16 cellular contexts compared by ENCODE assay signal in the genomic region with DNA sequence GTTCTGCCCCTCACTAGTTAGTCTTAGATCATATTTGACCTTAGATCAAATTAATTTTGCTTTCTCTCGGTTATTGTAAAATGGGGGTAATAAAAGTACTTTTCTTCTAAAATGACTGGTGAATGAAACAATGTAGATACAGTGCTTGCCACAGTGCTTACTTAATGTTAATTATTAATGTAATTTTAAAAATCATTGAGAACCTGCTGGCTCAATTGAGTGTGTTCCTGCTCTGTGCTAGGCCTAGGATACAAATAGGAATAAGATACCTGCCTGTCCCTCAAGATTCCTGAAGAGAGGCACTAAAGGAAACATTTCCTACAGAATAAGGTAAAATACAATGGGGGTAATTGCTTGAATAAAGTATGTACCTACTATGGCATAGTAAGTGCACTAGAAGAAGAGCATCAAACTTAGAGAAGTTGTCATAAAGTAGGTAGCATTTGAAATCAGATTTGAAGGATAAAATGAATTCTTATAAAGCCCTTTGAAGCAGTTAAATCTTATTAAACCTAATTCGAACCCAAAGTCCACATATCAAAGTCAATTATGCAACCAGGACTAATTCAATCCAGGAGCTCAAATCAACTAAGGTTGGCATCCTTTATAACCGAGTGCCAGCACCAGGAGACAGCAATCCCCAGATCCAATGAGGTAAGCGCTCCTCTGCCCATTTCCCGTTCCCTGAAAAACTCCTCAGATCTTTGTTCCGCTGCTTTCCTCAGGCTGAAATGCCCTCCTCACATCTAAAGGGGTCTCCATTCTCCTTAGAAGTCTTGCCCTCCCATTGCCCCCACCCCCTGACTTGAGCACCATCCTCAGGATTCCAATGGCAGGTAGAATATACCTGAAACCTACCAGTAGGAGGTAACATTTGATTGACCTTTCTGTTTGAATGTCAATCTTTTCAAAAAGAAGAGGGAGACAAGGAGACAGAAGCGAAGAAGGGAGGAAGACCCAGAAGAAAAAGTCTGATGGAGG. TPM values are rescaled to one million over a fixed set of nuclear protein-coding genes. Genes with fewer than 3 reads are reported as not detected.
A peak's percentile ranks its signal among the peaks of the same experiment; 100 is the strongest.
DNase-seq lines count a peak whose midpoint lies in the region; ATAC-seq and TF ChIP-seq lines count a peak whose summit lies in the region.
"Had no signal": no experiment of that assay in that cellular context is flagged by ENCODE, and none has a peak within 500 bp of the region (broad histone marks: within the 10 kb centered on the region; RNA-seq: fewer than 3 reads in every experiment).

No MANE protein-coding gene starts in this region.

- no peak overlapping the region for H3K4me2 ChIP-seq in PC-3 (ENCODE audit: low read length)
- peak overlapping the region; percentile 38 for H3K4me2 ChIP-seq in hepatocyte

- H3K4me1 ChIP-seq in Caco-2 (peaks cover 16% of the 10 kb centered on the region), PC-3 (ENCODE audit: insufficient read depth, low read length) (peaks cover 14% of the 10 kb centered on the region), hepatocyte (ENCODE audit: insufficient read depth) (peaks cover 9% of the 10 kb centered on the region)
- H3K4me1 ChIP-seq: BE2C had no signal

- H4K20me1 ChIP-seq in PC-3 (ENCODE audit: low read length) = peaks cover 23% of the 10 kb centered on the region
- H4K20me1 ChIP-seq in hepatocyte (ENCODE audit: insufficient read depth, poor library complexity, severe bottlenecking) = peaks cover 25% of the 10 kb centered on the region

- CTCF ChIA-PET in Caco-2 (lab: Charles Lee) (interaction anchor here (1.0 kb wide), 1 partner anchor 42 kb away, joined by 3 read pairs; no protein-coding TSS in a partner anchor), PC-3 (lab: Charles Lee) (no interaction called here)

- H3K4me3 ChIP-seq in Caco-2 (ENCODE audit: low read depth, low read length) = no peak overlapping the region
- no peak overlapping the region for H3K4me3 ChIP-seq in PC-3 (ENCODE audit: low read length)
- H3K4me3 ChIP-seq in hepatocyte = no peak overlapping the region

- no peaks in the 10 kb centered on the region for H3F3A ChIP-seq in PC-3 (ENCODE audit: low read length, unreplicated experiment)

- BruUV-seq in Caco-2 (replicated peaks; lab: Mats Ljungman, UMichigan) (no TSS peak), PC-3 (replicated peaks; lab: Mats Ljungman, UMichigan) (no TSS peak)

- POLR2A ChIA-PET in Caco-2 (lab: Charles Lee) = no interaction called here
- POLR2A ChIA-PET in PC-3 (lab: Charles Lee; ENCODE audit: unreplicated experiment) = no interaction called here

- H3K9me3 Mint-ChIP-seq in Caco-2 (ENCODE audit: unreplicated experiment) = no peaks in the 10 kb centered on the region
- no peaks in the 10 kb centered on the region for H3K9me3 Mint-ChIP-seq in nephron
- H3K9me3 Mint-ChIP-seq: CD8-positive, alpha-beta T cell had no signal

- H3K4me3 Mint-ChIP-seq in Caco-2 (ENCODE audit: unreplicated experiment) (no peak overlapping the region), nephron (peak overlapping the region; percentile 41 to 65 (median 48))

- intact Hi-C loops in Caco-2 (cut with micrococcal nuclease; ENCODE audit: unreplicated experiment) = loop anchor here (10.0 kb wide), 1 partner anchor 143 kb away; a partner anchor contains a TSS
- intact Hi-C loops in PC-3 (cut with micrococcal nuclease) = loop anchor here (2.0 to 10.0 kb wide), 4 partner anchors 25 to 430 kb away; a partner anchor contains a TSS

- H3K36me3 Mint-ChIP-seq in Caco-2 (ENCODE audit: insufficient read depth, unreplicated experiment) (peaks cover 30% of the 10 kb centered on the region), nephron (ENCODE audit: low read depth) (peaks cover 7% of the 10 kb centered on the region)

- H3K9me2 ChIP-seq in PC-3 (replicated peaks; ENCODE audit: low read length) (no peaks in the 10 kb centered on the region), hepatocyte (replicated peaks; ENCODE audit: insufficient read depth) (no peaks in the 10 kb centered on the region)

- no peak overlapping the region for H2AFZ ChIP-seq in PC-3 (ENCODE audit: low read length)
- H2AFZ ChIP-seq in hepatocyte = no peak overlapping the region

- H3K27me3 Mint-ChIP-seq in Caco-2 (ENCODE audit: insufficient read depth, unreplicated experiment) (no peaks in the 10 kb centered on the region), nephron (ENCODE audit: low read depth) (no peaks in the 10 kb centered on the region)

- H3K9me3 ChIP-seq in Caco-2 = no peaks in the 10 kb centered on the region
- H3K9me3 ChIP-seq in PC-3 (ENCODE audit: low read length) = no peaks in the 10 kb centered on the region
- no peaks in the 10 kb centered on the region for H3K9me3 ChIP-seq in hepatocyte (ENCODE audit: low read depth)
- H3K9me3 ChIP-seq: BE2C had no signal

- H3K27ac Mint-ChIP-seq in Caco-2 (ENCODE audit: unreplicated experiment) (peak overlapping the region; percentile 12), nephron (peak overlapping the region in 2 of 3 experiments; percentile 34 to 44)
- H3K27ac Mint-ChIP-seq: CD8-positive, alpha-beta T cell had no signal

- ATAC-seq in PC-3 = no peak
- ATAC-seq: CD8-positive, alpha-beta T cell had no signal

- H3K79me2 ChIP-seq in PC-3 (ENCODE audit: low read length) (peaks cover 31% of the 10 kb centered on the region), hepatocyte (peaks cover 28% of the 10 kb centered on the region)

- TF ChIP-seq CTCF in Caco-2 (IDR thresholded peaks at IDR 0.05; ENCODE audit: insufficient read depth in 1 of 2, low read depth in 1 of 2, low read length in 1 of 2, severe bottlenecking in 1 of 2, unreplicated experiment in 1 of 2) (no peak), PC-3 (conservative IDR thresholded peaks at IDR 0.05; ENCODE audit: low read depth, low read length) (peak; percentile 25), hepatocyte (IDR thresholded peaks at IDR 0.05; ENCODE audit: poor library complexity) (no peak), nephron (IDR thresholded peaks at IDR 0.05; ENCODE audit: unreplicated experiment in 3 of 3) (no peak)

- 83% methylated on average over 7 of the region's 7 CpGs for WGBS in hepatocyte (ENCODE audit: low lambda C conversion rate, missing lambda C conversion rate)

- H3K4me1 Mint-ChIP-seq in Caco-2 (ENCODE audit: low read depth, unreplicated experiment) = peaks cover 22% of the 10 kb centered on the region
- H3K4me1 Mint-ChIP-seq in nephron = peaks cover 15% of the 10 kb centered on the region

- H3K27me3 ChIP-seq in Caco-2 (replicated peaks; ENCODE audit: control insufficient read depth, insufficient read depth, low read length) (no peaks in the 10 kb centered on the region), PC-3 (ENCODE audit: low read length) (no peaks in the 10 kb centered on the region), hepatocyte (no peaks in the 10 kb centered on the region)
- H3K27me3 ChIP-seq: BE2C had no signal

- H3K27ac ChIP-seq in PC-3 (ENCODE audit: low read length) (no peak overlapping the region), hepatocyte (peak overlapping the region; percentile 33)

- H3K36me3 ChIP-seq in Caco-2 (ENCODE audit: control insufficient read depth, insufficient read depth, low read length) = no peaks in the 10 kb centered on the region
- no peaks in the 10 kb centered on the region; the same call in 1 of the 2 replicates for H3K36me3 ChIP-seq in PC-3 (ENCODE audit: low read depth, low read length)
- no peaks in the 10 kb centered on the region for H3K36me3 ChIP-seq in hepatocyte (replicated peaks; ENCODE audit: insufficient read depth, low read depth)

- H3K9ac ChIP-seq in PC-3 (ENCODE audit: low read length) = no peak overlapping the region

- no peak for DNase-seq in Caco-2
- peak; percentile 15 for DNase-seq in PC-3
- DNase-seq in hepatocyte (ENCODE audit: low spot score) = no peak
- no peak for DNase-seq in SHP77 treated with DMSO at 0.1 percent for 48 hours (lab: John Stamatoyannopoulos, UW)
- no peak for DNase-seq in NCI-H1105 (lab: John Stamatoyannopoulos, UW)
- no peak for DNase-seq in NOMO-1 treated with DMSO at 0.1 percent for 48 hours (lab: John Stamatoyannopoulos, UW; ENCODE audit: unreplicated experiment)
- no peak for DNase-seq in islet precursor cell
- DNase-seq: ACHN; BE2C; CD8-positive, alpha-beta T cell; IMR-90; NCI-H1436 treated with DMSO at 0.1 percent for 48 hours; NCI-H2107; NCI-H226; NCI-H526 treated with DMSO at 0.1 percent for 48 hours had no signal

RNA-seq across cellular contexts. Expression of a gene that starts 2.4 kb away (rescaled TPM):
- 77.6 and 79.6 TPM in 2 replicates for total RNA-seq in Caco-2 (2022)
- 26.0 and 36.8 TPM in 2 replicates for total RNA-seq in PC-3 (2014; rRNA removed)
- 49.7 and 51.2 TPM in 2 replicates for total RNA-seq in hepatocyte
- polyA plus RNA-seq in hepatocyte = 4.7 and 6.6 TPM in 2 replicates
